ENCODE assay signal across 31 cellular contexts in genomic region chr10:128369101-128369650, GRCh38.
DNase-seq lines count a peak whose midpoint lies in the region; ATAC-seq and TF ChIP-seq lines count a peak whose summit lies in the region.
"Had no signal": no experiment of that assay in that cellular context is flagged by ENCODE, and none has a peak within 500 bp of the region (broad histone marks: within the 10 kb centered on the region; RNA-seq: fewer than 3 reads in every experiment).

No MANE protein-coding gene starts in this region.

- no peak overlapping the region for H3K23ac ChIP-seq in neuronal stem cell (ENCODE audit: low read depth, low read length, poor library complexity)

- no peak for TF ChIP-seq CTCF in colonic mucosa (IDR thresholded peaks at IDR 0.05)
- TF ChIP-seq CTCF in esophagus muscularis mucosa (IDR thresholded peaks at IDR 0.05), result no peak

- H3K9me3 ChIP-seq in colonic mucosa (no peaks in the 10 kb centered on the region), esophagus muscularis mucosa (no peaks in the 10 kb centered on the region), neuronal stem cell (replicated peaks in 1 of 2; ENCODE audit: control insufficient read depth in 2 of 2, insufficient read depth in 1 of 2, low read depth in 1 of 2, low read length in 2 of 2) (no peaks in the 10 kb centered on the region)
- H3K9me3 ChIP-seq: A549, BE2C, BLaER1, Caco-2 had no signal

- WGBS in esophagus muscularis mucosa, result 89% methylated on average over 8 of the region's 12 CpGs
- no CpG with 5 or more reads among the region's 12 CpGs for WGBS in neuronal stem cell (ENCODE audit: extremely low coverage in 2 of 2, insufficient read length in 2 of 2, insufficient replicate concordance in 1 of 2), 2 donors

- no peak overlapping the region for H2BK120ac ChIP-seq in neuronal stem cell (ENCODE audit: low read depth, low read length)

- H3K4me3 ChIP-seq in colonic mucosa (no peak overlapping the region), esophagus muscularis mucosa (no peak overlapping the region), neuronal stem cell (ENCODE audit: low read length in 2 of 2) (no peak overlapping the region)
- H3K4me3 ChIP-seq: A549; BLaER1; BLaER1 treated with 17β-estradiol and CSF1 and Interleukin-3, amounts not matched to agents 10 nM and 100 nM had no signal

- H2BK15ac ChIP-seq in neuronal stem cell (ENCODE audit: low read length), result no peak overlapping the region

- peak overlapping the region; percentile 84 for H3K18ac ChIP-seq in neuronal stem cell (ENCODE audit: low read length)

- H3K27me3 ChIP-seq in colonic mucosa (no peaks in the 10 kb centered on the region), esophagus muscularis mucosa (peaks cover 0 to 31% (median 0%) of the 10 kb centered on the region in 4 donors), neuronal stem cell (ENCODE audit: control insufficient read depth in 3 of 3, insufficient read depth in 3 of 3, low read depth in 1 of 3, low read length in 3 of 3) (no peaks in the 10 kb centered on the region)
- H3K27me3 ChIP-seq: BE2C; BLaER1; BLaER1 treated with 17β-estradiol and CSF1 and Interleukin-3, amounts not matched to agents 10 nM and 100 nM had no signal

- H3K27ac ChIP-seq in colonic mucosa (no peak overlapping the region), esophagus muscularis mucosa (replicated peaks in 1 of 4) (no peak overlapping the region), neuronal stem cell (replicated peaks; ENCODE audit: low read length) (no peak overlapping the region)
- H3K27ac ChIP-seq: 22Rv1; A549; BLaER1; BLaER1 treated with 17β-estradiol and CSF1 and Interleukin-3, amounts not matched to agents 10 nM and 100 nM; C4-2B had no signal

- TF ChIP-seq EP300 in esophagus muscularis mucosa (IDR thresholded peaks at IDR 0.05), result no peak

- intact Hi-C loops in colonic mucosa (cut with DNase I) (no loop called here), esophagus muscularis mucosa (cut with DNase I) (no loop called here), left colon (cut with DNase I, micrococcal nuclease) (no loop called here)

- no peaks in the 10 kb centered on the region for H3K79me1 ChIP-seq in neuronal stem cell (ENCODE audit: low read depth, low read length)

- no peak overlapping the region for H2AFZ ChIP-seq in neuronal stem cell (ENCODE audit: low read length)

- no peak overlapping the region for H2BK12ac ChIP-seq in neuronal stem cell (ENCODE audit: low read length)

- no peak for TF ChIP-seq POLR2A in esophagus muscularis mucosa (IDR thresholded peaks at IDR 0.05; ENCODE audit: low read depth)

- peak overlapping the region; percentile 16 for H2AK5ac ChIP-seq in neuronal stem cell (ENCODE audit: low read depth, low read length)

- H3K14ac ChIP-seq in neuronal stem cell (ENCODE audit: low read length), result peak overlapping the region; percentile 25

- peak; percentile 2 for DNase-seq in colonic mucosa
- peak; percentile 88 for DNase-seq in esophagus muscularis mucosa (ENCODE audit: extremely low spot score)
- no peak for DNase-seq in neuronal stem cell (ENCODE audit: low spot score)
- DNase-seq in NCI-H2196 treated with DMSO at 0.1 percent for 48 hours (lab: John Stamatoyannopoulos, UW; ENCODE audit: unreplicated experiment), result no peak
- DNase-seq in left colon, result no peak
- DNase-seq: 8988T; ACHN; AML-193; BE2C; C1 segment of cervical spinal cord; Caco-2; Calu3; CD4-positive, alpha-beta memory T cell; CD4-positive, alpha-beta T cell; CD4-positive, CD25-positive, alpha-beta regulatory T cell; CD8-positive, alpha-beta memory T cell; CD8-positive, alpha-beta T cell; COR-L47; DMS 273 treated with DMSO at 0.1 percent for 48 hours; DMS153; DMS53; DMS79; DMS79 treated with DMSO at 0.1 percent for 48 hours; DND-41; EL had no signal

- H4K91ac ChIP-seq in neuronal stem cell (ENCODE audit: low read depth, low read length, poor library complexity), result no peak overlapping the region

- ATAC-seq in left colon (no peak), HG03135 (IDR thresholded peaks at IDR 0.05; ENCODE audit: unreplicated experiment) (no peak)
- ATAC-seq: A549; CD8-positive, alpha-beta T cell had no signal

- H3K36me3 ChIP-seq in colonic mucosa, result no peaks in the 10 kb centered on the region
- no peaks in the 10 kb centered on the region for H3K36me3 ChIP-seq in esophagus muscularis mucosa
- no peaks in the 10 kb centered on the region for H3K36me3 ChIP-seq in neuronal stem cell (replicated peaks in 1 of 2; ENCODE audit: control insufficient read depth in 2 of 2, insufficient read depth in 2 of 2, low read length in 2 of 2)
- H3K36me3 ChIP-seq: BE2C; BLaER1; BLaER1 treated with 17β-estradiol and CSF1 and Interleukin-3, amounts not matched to agents 10 nM and 100 nM had no signal

- H3K4me2 ChIP-seq in neuronal stem cell (ENCODE audit: insufficient read depth, low read length, poor library complexity, severe bottlenecking), result no peak overlapping the region
- H3K4me2 ChIP-seq: A549; BLaER1; BLaER1 treated with 17β-estradiol and CSF1 and Interleukin-3, amounts not matched to agents 10 nM and 100 nM had no signal

- H3K9ac ChIP-seq in colonic mucosa (ENCODE audit: low read depth in 2 of 2, low read length in 2 of 2) (no peak overlapping the region), neuronal stem cell (ENCODE audit: low read depth, low read length, poor library complexity) (no peak overlapping the region)
- H3K9ac ChIP-seq: BLaER1; BLaER1 treated with 17β-estradiol and CSF1 and Interleukin-3, amounts not matched to agents 10 nM and 100 nM had no signal

- no peak overlapping the region for H4K8ac ChIP-seq in neuronal stem cell (ENCODE audit: low read depth, low read length)

- H2BK5ac ChIP-seq in neuronal stem cell (ENCODE audit: low read length), result no peak overlapping the region

- no peak overlapping the region for H3K4ac ChIP-seq in neuronal stem cell (ENCODE audit: low read length)

- H3K4me1 ChIP-seq in colonic mucosa, result no peaks in the 10 kb centered on the region
- no peaks in the 10 kb centered on the region for H3K4me1 ChIP-seq in esophagus muscularis mucosa
- peaks cover 0 to 3% of the 10 kb centered on the region in 2 donors for H3K4me1 ChIP-seq in neuronal stem cell (ENCODE audit: control insufficient read depth in 2 of 2, insufficient read depth in 1 of 2, low read depth in 1 of 2, low read length in 2 of 2)
- H3K4me1 ChIP-seq: A549, BE2C, Caco-2 had no signal

Comparison
In these comparisons a context has a peak if more than half of its experiments do, and no peak if none do; other contexts are left out.
1. DNase-seq: peak in colonic mucosa (single experiment) and esophagus muscularis mucosa (single experiment); none in neuronal stem cell (single experiment), NCI-H2196 treated with DMSO at 0.1 percent for 48 hours (single experiment) and left colon (0 of 2).